ENCODE assay signal across 24 cellular contexts in genomic region chr9:7615344-7615743, GRCh38.
"Had no signal": no experiment of that assay in that cellular context is flagged by ENCODE, and none has a peak within 500 bp of the region (broad histone marks: within the 10 kb centered on the region; RNA-seq: fewer than 3 reads in every experiment).

No MANE protein-coding gene starts in this region.

- H3K9ac ChIP-seq: SK-N-SH had no signal

- H3K9me3 ChIP-seq: SK-N-SH had no signal

- H3K4me2 ChIP-seq: SK-N-SH had no signal

- DNase-seq: IMR-90, Karpas-422, KG1, MM.1S, MV-4-11, NCI-H1048, NCI-H1105, NCI-H1417, NCI-H1436 treated with DMSO at 0.1 percent for 48 hours, NCI-H1694, NCI-H187 treated with DMSO at 0.1 percent for 48 hours, NCI-H2029 treated with DMSO at 0.1 percent for 48 hours, NCI-H2107, NCI-H226, NCI-H446, NCI-H510A, NCI-H524 treated with DMSO at 0.1 percent for 48 hours, NCI-H69, NCI-H774, RPMI8226, SHP77, SK-N-SH, SW 1271 had no signal

- ATAC-seq: HepG2 had no signal
